ENCODE assay signal across 11 cellular contexts in the genomic region with DNA sequence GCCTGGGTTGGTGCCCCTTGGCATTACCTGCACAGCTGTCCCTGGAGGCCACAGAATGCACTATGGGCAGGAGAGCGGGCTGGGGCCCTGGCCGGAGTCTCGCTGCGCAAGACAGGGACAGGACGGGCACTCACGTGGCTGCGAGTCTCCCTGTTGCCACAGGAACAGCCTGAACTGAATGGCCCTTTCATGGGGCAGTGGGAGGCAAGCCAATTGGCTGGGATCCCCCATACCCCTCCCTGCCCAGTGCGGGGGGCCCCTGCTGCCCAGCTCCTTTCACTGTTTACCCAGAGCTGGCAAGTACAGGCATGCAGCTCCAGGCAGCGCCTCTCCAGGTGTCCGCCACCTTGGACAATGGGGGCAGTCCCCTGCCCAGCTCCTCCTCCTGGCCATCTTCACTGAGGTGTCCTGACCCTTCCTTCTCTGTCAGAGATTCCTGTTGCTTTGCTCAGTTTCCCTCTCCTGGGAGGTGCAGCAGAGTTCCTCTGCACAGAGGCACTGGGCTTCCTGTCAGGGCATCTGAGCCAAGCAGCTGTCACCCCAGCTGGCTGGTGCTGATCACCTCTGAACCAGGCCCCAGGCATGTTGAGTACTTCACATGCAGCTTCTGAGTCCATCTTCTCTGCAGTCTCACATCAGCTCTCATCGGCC. TPM values are rescaled to one million over a fixed set of nuclear protein-coding genes. Genes with fewer than 3 reads are reported as not detected.
DNase-seq lines count a peak whose midpoint lies in the region; ATAC-seq and TF ChIP-seq lines count a peak whose summit lies in the region.
"Had no signal": no experiment of that assay in that cellular context is flagged by ENCODE, and none has a peak within 500 bp of the region (broad histone marks: within the 10 kb centered on the region; RNA-seq: fewer than 3 reads in every experiment).

No MANE protein-coding gene starts in this region.

- no peak overlapping the region for H3K4me3 Mint-ChIP-seq in immature natural killer cell
- H3K4me3 Mint-ChIP-seq: activated naive CD8-positive, alpha-beta T cell had no signal

- H3K27ac ChIP-seq in HEK293 (ENCODE audit: extremely low read depth, low read depth, low read length) (no peak overlapping the region), gastrocnemius medialis (peak overlapping the region; percentile 96 to 99 (median 98))

- no peaks in the 10 kb centered on the region; the same call in 1 of the 2 replicates for H3K4me1 ChIP-seq in HEK293 (ENCODE audit: control insufficient read depth, insufficient read depth, low read length)
- H3K4me1 ChIP-seq in gastrocnemius medialis: peaks cover 80 to 88% of the 10 kb centered on the region in 2 donors

- POLR2A ChIA-PET in HEK293 (lab: Yijun Ruan, JAX): interaction anchor here (1.4 to 2.5 kb wide), 3 partner anchors 15 to 59 kb away, joined by 5 to 8 read pairs (median 7); a partner anchor contains a TSS

- TF ChIP-seq CTCF in HEK293 (tag by site-specific recombination; IDR thresholded peaks at IDR 0.05) (no peak), gastrocnemius medialis (IDR thresholded peaks at IDR 0.05 in 4 of 5, conservative IDR thresholded peaks at IDR 0.05 in 1 of 5) (peak in 1 of 5 experiments; percentile 3)

- in situ Hi-C loops in gastrocnemius medialis (cut with MboI; ENCODE audit: low sequenced_read_pairs in 4 of 4): no loop called here

- ATAC-seq in left ventricle myocardium superior: peak; percentile 13
- ATAC-seq in gastrocnemius medialis: peak; percentile 21 to 28
- ATAC-seq in GM18505 (IDR thresholded peaks at IDR 0.05; ENCODE audit: unreplicated experiment): no peak
- ATAC-seq: Panc1 had no signal

- no peak overlapping the region for H3K27ac Mint-ChIP-seq in immature natural killer cell
- H3K27ac Mint-ChIP-seq: activated naive CD8-positive, alpha-beta T cell had no signal

- no peaks in the 10 kb centered on the region for H3K27me3 ChIP-seq in gastrocnemius medialis

- H3K4me3 ChIP-seq in HEK293 (ENCODE audit: low read depth, low read length) (no peak overlapping the region), gastrocnemius medialis (peak overlapping the region; percentile 40 to 73 (median 64))

- TF ChIP-seq POLR2A in gastrocnemius medialis (IDR thresholded peaks at IDR 0.05) (no peak), GM18505 (IDR thresholded peaks at IDR 0.05; ENCODE audit: borderline replicate concordance, extremely low read depth, insufficient read depth, insufficient read length) (no peak)

- peaks cover 0 to 3% (median 3%) of the 10 kb centered on the region in 3 donors for H3K27me3 Mint-ChIP-seq in immature natural killer cell (ENCODE audit: low read depth in 3 of 3)

- intact Hi-C loops in left ventricle myocardium superior (cut with micrococcal nuclease): no loop called here
- intact Hi-C loops in gastrocnemius medialis (cut with DNase I; ENCODE audit: low total_unique reads): loop anchor here (1.0 kb wide), 1 partner anchor 8 kb away; no protein-coding TSS in a partner anchor

- no peaks in the 10 kb centered on the region for H3K9me3 Mint-ChIP-seq in immature natural killer cell

- H3K36me3 ChIP-seq in HEK293 (ENCODE audit: control insufficient read depth in 2 of 2, insufficient read depth in 1 of 2, low read length in 2 of 2): no peaks in the 10 kb centered on the region
- no peaks in the 10 kb centered on the region for H3K36me3 ChIP-seq in gastrocnemius medialis

- H3K9me3 ChIP-seq in HEK293 (ENCODE audit: control insufficient read depth, insufficient read depth, low read depth, low read length): no peaks in the 10 kb centered on the region
- H3K9me3 ChIP-seq in gastrocnemius medialis: no peaks in the 10 kb centered on the region

- peaks cover 9% of the 10 kb centered on the region in 2 donors for H3K4me1 Mint-ChIP-seq in immature natural killer cell

- DNase-seq in SHP77 treated with DMSO at 0.1 percent for 48 hours (lab: John Stamatoyannopoulos, UW): peak; percentile 66
- DNase-seq in left ventricle myocardium superior: peak; percentile 76
- peak; percentile 72 to 87 for DNase-seq in gastrocnemius medialis
- DNase-seq in Kasumi-1 (lab: John Stamatoyannopoulos, UW): no peak
- no peak for DNase-seq in immature natural killer cell
- no peak for DNase-seq in cortex of kidney (lab: John Stamatoyannopoulos, UW)
- DNase-seq: stimulated activated CD8-positive, alpha-beta memory T cell treated with anti-CD3 and anti-CD28 coated beads, Interleukin-4, amount 100 ng/mL, for 48 hours had no signal

- H3K36me3 Mint-ChIP-seq in immature natural killer cell: no peaks in the 10 kb centered on the region
- H3K36me3 Mint-ChIP-seq: activated naive CD8-positive, alpha-beta T cell had no signal

- CTCF ChIA-PET in HEK293 (lab: Yijun Ruan, JAX): interaction anchor here (0.5 to 13.7 kb wide), 14 partner anchors 9 to 1137 kb away, joined by 3 to 160 read pairs (median 4); a partner anchor contains a TSS

TF ChIP-seq in HEK293, 187 proteins besides CTCF, POLR2A, EP300 and RAD21:
- peak; percentile 68 for TF ChIP-seq ZIC2 (tag by site-specific recombination; IDR thresholded peaks at IDR 0.05)
- TF ChIP-seq, protein P1, sequence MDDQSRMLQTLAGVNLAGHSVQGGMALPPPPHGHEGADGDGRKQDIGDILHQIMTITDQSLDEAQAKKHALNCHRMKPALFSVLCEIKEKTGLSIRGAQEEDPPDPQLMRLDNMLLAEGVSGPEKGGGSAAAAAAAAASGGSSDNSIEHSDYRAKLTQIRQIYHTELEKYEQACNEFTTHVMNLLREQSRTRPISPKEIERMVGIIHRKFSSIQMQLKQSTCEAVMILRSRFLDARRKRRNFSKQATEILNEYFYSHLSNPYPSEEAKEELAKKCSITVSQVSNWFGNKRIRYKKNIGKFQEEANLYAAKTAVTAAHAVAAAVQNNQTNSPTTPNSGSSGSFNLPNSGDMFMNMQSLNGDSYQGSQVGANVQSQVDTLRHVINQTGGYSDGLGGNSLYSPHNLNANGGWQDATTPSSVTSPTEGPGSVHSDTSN (CRISPR knock-in tag; IDR thresholded peaks at IDR 0.05): no peak
- no peak for TF ChIP-seq GFI1B (tag by site-specific recombination; IDR thresholded peaks at IDR 0.05)
- no peak for TF ChIP-seq ZNF48 (tag by site-specific recombination; IDR thresholded peaks at IDR 0.05)
- 0 out of 2 replicates have a peak, but pooled peaks have one; percentile 20 for TF ChIP-seq GLIS2 (tag by site-specific recombination; IDR thresholded peaks at IDR 0.05)
- TF ChIP-seq, protein P2, sequence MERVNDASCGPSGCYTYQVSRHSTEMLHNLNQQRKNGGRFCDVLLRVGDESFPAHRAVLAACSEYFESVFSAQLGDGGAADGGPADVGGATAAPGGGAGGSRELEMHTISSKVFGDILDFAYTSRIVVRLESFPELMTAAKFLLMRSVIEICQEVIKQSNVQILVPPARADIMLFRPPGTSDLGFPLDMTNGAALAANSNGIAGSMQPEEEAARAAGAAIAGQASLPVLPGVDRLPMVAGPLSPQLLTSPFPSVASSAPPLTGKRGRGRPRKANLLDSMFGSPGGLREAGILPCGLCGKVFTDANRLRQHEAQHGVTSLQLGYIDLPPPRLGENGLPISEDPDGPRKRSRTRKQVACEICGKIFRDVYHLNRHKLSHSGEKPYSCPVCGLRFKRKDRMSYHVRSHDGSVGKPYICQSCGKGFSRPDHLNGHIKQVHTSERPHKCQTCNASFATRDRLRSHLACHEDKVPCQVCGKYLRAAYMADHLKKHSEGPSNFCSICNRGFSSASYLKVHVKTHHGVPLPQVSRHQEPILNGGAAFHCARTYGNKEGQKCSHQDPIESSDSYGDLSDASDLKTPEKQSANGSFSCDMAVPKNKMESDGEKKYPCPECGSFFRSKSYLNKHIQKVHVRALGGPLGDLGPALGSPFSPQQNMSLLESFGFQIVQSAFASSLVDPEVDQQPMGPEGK (tag by site-specific recombination; IDR thresholded peaks at IDR 0.05): peak; percentile 47
- no peak for TF ChIP-seq ZFP41 (tag by site-specific recombination; IDR thresholded peaks at IDR 0.05; ENCODE audit: borderline replicate concordance)
- TF ChIP-seq GLIS1 (tag by site-specific recombination; IDR thresholded peaks at IDR 0.05): peak; percentile 89
- TF ChIP-seq, protein P3, sequence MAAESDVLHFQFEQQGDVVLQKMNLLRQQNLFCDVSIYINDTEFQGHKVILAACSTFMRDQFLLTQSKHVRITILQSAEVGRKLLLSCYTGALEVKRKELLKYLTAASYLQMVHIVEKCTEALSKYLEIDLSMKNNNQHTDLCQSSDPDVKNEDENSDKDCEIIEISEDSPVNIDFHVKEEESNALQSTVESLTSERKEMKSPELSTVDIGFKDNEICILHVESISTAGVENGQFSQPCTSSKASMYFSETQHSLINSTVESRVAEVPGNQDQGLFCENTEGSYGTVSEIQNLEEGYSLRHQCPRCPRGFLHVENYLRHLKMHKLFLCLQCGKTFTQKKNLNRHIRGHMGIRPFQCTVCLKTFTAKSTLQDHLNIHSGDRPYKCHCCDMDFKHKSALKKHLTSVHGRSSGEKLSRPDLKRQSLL (tag by site-specific recombination; IDR thresholded peaks at IDR 0.05): no peak
- TF ChIP-seq ZNF341 (tag by site-specific recombination; IDR thresholded peaks at IDR 0.05; ENCODE audit: low read depth): 0 out of 2 replicates have a peak, but pooled peaks have one; percentile 22

RNA-seq across cellular contexts. Expression of a gene that starts 5.2 kb away (rescaled TPM):
- total RNA-seq in left ventricle myocardium superior (173 TPM), gastrocnemius medialis (100 to 1,000 TPM in 1 of 4 donors, 10 to 100 TPM in 3; 19.4 to 105 (median 46.0) TPM)
- not detected for polyA plus RNA-seq in immature natural killer cell

RNA-seq across cellular contexts. Expression of a gene that starts 29.8 kb away (rescaled TPM):
- total RNA-seq in left ventricle myocardium superior (not detected), gastrocnemius medialis (not detected)
- polyA plus RNA-seq in immature natural killer cell: not detected

RNA-seq across cellular contexts. Expression of a gene that starts 35.6 kb away (rescaled TPM):
- total RNA-seq in left ventricle myocardium superior (14.4 TPM), gastrocnemius medialis (10 to 100 TPM in 1 of 4 donors, 1 to 10 TPM in 3; 4.0 to 16.0 (median 6.0) TPM)
- not detected for polyA plus RNA-seq in immature natural killer cell

RNA-seq across cellular contexts. Expression of a gene that starts 42.0 kb away (rescaled TPM):
- total RNA-seq in left ventricle myocardium superior: 13.2 TPM
- 1 to 10 TPM; 3.8 to 5.1 (median 4.7) TPM for total RNA-seq in gastrocnemius medialis
- 10 to 100 TPM; 21.9 to 42.2 (median 33.5) TPM for polyA plus RNA-seq in immature natural killer cell

RNA-seq across cellular contexts. Expression of a gene that starts 46.6 kb away (rescaled TPM):
- 1.5 TPM for total RNA-seq in left ventricle myocardium superior
- total RNA-seq in gastrocnemius medialis: under 1 TPM in 3 of 4 donors, not detected in 1; 0.22 to 0.70 (median 0.36) TPM
- not detected for polyA plus RNA-seq in immature natural killer cell

Comparison
In these comparisons a context has a peak if more than half of its experiments do, and no peak if none do; other contexts are left out.
1. DNase-seq: peak in SHP77 treated with DMSO at 0.1 percent for 48 hours (single experiment), left ventricle myocardium superior (single experiment) and gastrocnemius medialis (2 of 2); none in Kasumi-1 (0 of 2), immature natural killer cell (0 of 3) and cortex of kidney (single experiment).